17 cellular contexts compared by ENCODE assay signal in the genomic region with DNA sequence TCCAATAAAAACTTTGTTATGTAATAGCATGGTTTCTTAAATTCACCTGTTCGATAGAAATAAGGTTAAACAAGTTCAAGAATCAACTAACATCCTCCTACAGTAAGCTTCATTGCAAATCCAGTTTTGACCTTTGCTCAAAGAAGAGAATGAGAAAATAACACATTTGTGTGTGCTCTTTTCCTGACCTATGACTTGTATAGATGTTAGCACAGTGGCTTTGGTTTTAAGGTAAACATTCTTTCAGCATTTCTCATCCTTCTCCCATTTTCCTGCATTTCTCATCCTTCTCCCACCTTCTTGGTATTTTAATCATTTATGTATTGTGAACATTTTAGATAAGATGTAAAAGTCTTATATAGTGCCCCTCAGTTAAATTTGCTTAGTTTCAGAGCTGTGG.
DNase-seq lines count a peak whose midpoint lies in the region; FAIRE-seq and TF ChIP-seq lines count a peak whose summit lies in the region.
"Had no signal": no experiment of that assay in that cellular context is flagged by ENCODE, and none has a peak within 500 bp of the region (broad histone marks: within the 10 kb centered on the region; RNA-seq: fewer than 3 reads in every experiment).

No MANE protein-coding gene starts in this region.

- H3K4me2 ChIP-seq in Loucy (ENCODE audit: low read depth, low read length, poor library complexity, severe bottlenecking) (peak overlapping the region; percentile 49), endothelial cell of umbilical vein (ENCODE audit: insufficient read depth, low read length) (peak overlapping the region; percentile 47)
- H3K4me2 ChIP-seq: BLaER1 had no signal

- H3K27ac ChIP-seq in endothelial cell of umbilical vein (ENCODE audit: insufficient read depth, low read depth, low read length): no peak overlapping the region
- H3K27ac ChIP-seq: 22Rv1, BLaER1 had no signal

- H2AFZ ChIP-seq in Loucy (ENCODE audit: low read length) (no peak overlapping the region), endothelial cell of umbilical vein (ENCODE audit: low read depth, low read length) (no peak overlapping the region)

- H3K9me1 ChIP-seq in endothelial cell of umbilical vein (replicated peaks; ENCODE audit: control insufficient read depth, extremely low read depth, insufficient read depth, low read length): no peaks in the 10 kb centered on the region

- H3K79me2 ChIP-seq in Loucy (ENCODE audit: insufficient read depth, low read length) (peaks cover 58% of the 10 kb centered on the region), endothelial cell of umbilical vein (ENCODE audit: control insufficient read depth, insufficient read depth, low read length) (peaks cover 2% of the 10 kb centered on the region)

- peak; percentile 23 for DNase-seq in SIG-M5 treated with dmso at 0.1 percent for 504 hours (lab: John Stamatoyannopoulos, UW; ENCODE audit: unreplicated experiment)
- no peak for DNase-seq in SIG-M5 (lab: John Stamatoyannopoulos, UW)
- DNase-seq in EL: peak; percentile 6
- no peak for DNase-seq in endothelial cell of umbilical vein (ENCODE audit: low read depth, low spot score)
- no peak for DNase-seq in COR-L47 (lab: John Stamatoyannopoulos, UW)
- DNase-seq in GM12891 (ENCODE audit: insufficient read length, low spot score): no peak
- DNase-seq in CD14-positive monocyte (ENCODE audit: low spot score): no peak
- DNase-seq: AML-193; CD4-positive, CD25-positive, alpha-beta regulatory T cell; DMS153; GOT3; H9 had no signal

- TF ChIP-seq CTCF in Loucy (conservative IDR thresholded peaks at IDR 0.05; ENCODE audit: low read length): no peak
- TF ChIP-seq CTCF in endothelial cell of umbilical vein (IDR thresholded peaks at IDR 0.05; ENCODE audit: extremely low read depth in 1 of 2, insufficient read depth in 1 of 2, low read depth in 1 of 2, low read length in 2 of 2): no peak
- TF ChIP-seq CTCF in CD14-positive monocyte (IDR thresholded peaks at IDR 0.05): no peak

- H4K20me1 ChIP-seq in Loucy (ENCODE audit: insufficient read depth, low read length, poor library complexity, severe bottlenecking) (no peaks in the 10 kb centered on the region), endothelial cell of umbilical vein (replicated peaks; ENCODE audit: control insufficient read depth, extremely low read depth, insufficient read depth, low read length) (no peaks in the 10 kb centered on the region)
- H4K20me1 ChIP-seq: BLaER1 had no signal

- no peaks in the 10 kb centered on the region for H3F3A ChIP-seq in Loucy (ENCODE audit: low read depth)

- H3K9ac ChIP-seq in Loucy (ENCODE audit: low read depth, low read length, poor library complexity, severe bottlenecking) (no peak overlapping the region), endothelial cell of umbilical vein (replicated peaks; ENCODE audit: extremely low read depth, insufficient read depth, low read length) (no peak overlapping the region)
- H3K9ac ChIP-seq: BLaER1 had no signal

- H3K4me3 Mint-ChIP-seq in CD14-positive monocyte: no peak overlapping the region
- H3K4me3 Mint-ChIP-seq: CD4-positive, CD25-positive, alpha-beta regulatory T cell; H9 had no signal

- H3K27me3 Mint-ChIP-seq in CD14-positive monocyte (ENCODE audit: low read depth in 3 of 3): no peaks in the 10 kb centered on the region
- H3K27me3 Mint-ChIP-seq: CD4-positive, CD25-positive, alpha-beta regulatory T cell had no signal

- H3K36me3 ChIP-seq in Loucy (ENCODE audit: insufficient read depth, low read length): no peaks in the 10 kb centered on the region
- no peaks in the 10 kb centered on the region for H3K36me3 ChIP-seq in endothelial cell of umbilical vein (ENCODE audit: control insufficient read depth in 2 of 2, extremely low read depth in 1 of 2, insufficient read depth in 2 of 2, low read length in 2 of 2)
- H3K36me3 ChIP-seq: BLaER1 had no signal

- H3K36me3 Mint-ChIP-seq in CD14-positive monocyte: peaks cover 0 to 7% of the 10 kb centered on the region in 2 donors
- H3K36me3 Mint-ChIP-seq: CD4-positive, CD25-positive, alpha-beta regulatory T cell had no signal

- POLR2A ChIA-PET in endothelial cell of umbilical vein (lab: Charles Lee): no interaction called here

- dilution Hi-C loops in endothelial cell of umbilical vein (cut with MboI; ENCODE audit: extremely low pct_ligation_motif_present, low sequenced_read_pairs): no loop called here

- H3K4me1 ChIP-seq in Loucy (ENCODE audit: insufficient read depth, low read length, poor library complexity, severe bottlenecking) (peaks cover 44% of the 10 kb centered on the region), endothelial cell of umbilical vein (ENCODE audit: control insufficient read depth, extremely low read depth, insufficient read depth, low read length) (peaks cover 12% of the 10 kb centered on the region)

- no peaks in the 10 kb centered on the region for H3K9me2 ChIP-seq in Loucy (replicated peaks; ENCODE audit: low read depth, low read length)

- H3K27me3 ChIP-seq in Loucy (ENCODE audit: insufficient read depth, low read length, poor library complexity, severe bottlenecking) (no peaks in the 10 kb centered on the region), endothelial cell of umbilical vein (ENCODE audit: control insufficient read depth in 2 of 2, insufficient read depth in 2 of 2, low read length in 2 of 2) (no peaks in the 10 kb centered on the region)
- H3K27me3 ChIP-seq: BLaER1 had no signal

- no TSS peak for BruUV-seq in endothelial cell of umbilical vein (replicated peaks; lab: Mats Ljungman, UMichigan)

- peaks cover 22% of the 10 kb centered on the region for H3K4me1 Mint-ChIP-seq in CD14-positive monocyte
- H3K4me1 Mint-ChIP-seq: CD4-positive, CD25-positive, alpha-beta regulatory T cell had no signal

- intact Hi-C loops in endothelial cell of umbilical vein (cut with micrococcal nuclease) (loop anchor here (5.0 kb wide), 1 partner anchor 54 kb away; no protein-coding TSS in a partner anchor), CD14-positive monocyte (cut with micrococcal nuclease) (no loop called here)

- CTCF ChIA-PET in endothelial cell of umbilical vein (lab: Charles Lee): interaction anchor here (1.2 kb wide), 1 partner anchor 18 kb away, joined by 3 read pairs; no protein-coding TSS in a partner anchor

- peak overlapping the region; percentile 5 for H3K4me3 ChIP-seq in Loucy (ENCODE audit: low read length, poor library complexity, severe bottlenecking)
- no peak overlapping the region for H3K4me3 ChIP-seq in endothelial cell of umbilical vein (replicated peaks in 1 of 3; ENCODE audit: insufficient read depth in 1 of 3, low read depth in 1 of 3, low read length in 3 of 3)
- H3K4me3 ChIP-seq: BLaER1, K562 had no signal

- no peaks in the 10 kb centered on the region for H3K9me3 ChIP-seq in Loucy (ENCODE audit: insufficient read depth, low read depth, low read length)
- H3K9me3 ChIP-seq in endothelial cell of umbilical vein (replicated peaks; ENCODE audit: control insufficient read depth, insufficient read depth, low read length): no peaks in the 10 kb centered on the region
- H3K9me3 ChIP-seq: BLaER1 had no signal

- no peak for FAIRE-seq in endothelial cell of umbilical vein (lab: Jason Lieb, UNC)
- no peak for FAIRE-seq in GM12891 (lab: Jason Lieb, UNC)
- FAIRE-seq: D721Med, K562 had no signal

- TF ChIP-seq POLR2A in endothelial cell of umbilical vein (IDR thresholded peaks at IDR 0.05; ENCODE audit: low read depth, low read length) (no peak), GM12891 (IDR thresholded peaks at IDR 0.05; ENCODE audit: low read depth, low read length) (no peak)

- H3K9me3 Mint-ChIP-seq in CD14-positive monocyte: peaks cover 0 to 5% (median 0%) of the 10 kb centered on the region in 7 donors
- H3K9me3 Mint-ChIP-seq: H9 had no signal

- no peak overlapping the region for H3K27ac Mint-ChIP-seq in CD14-positive monocyte
- H3K27ac Mint-ChIP-seq: CD4-positive, CD25-positive, alpha-beta regulatory T cell; H9 had no signal

TF ChIP-seq in endothelial cell of umbilical vein, 7 proteins besides CTCF, POLR2A, EP300 and RAD21:
- no peak for TF ChIP-seq POLR2AphosphoS5 (IDR thresholded peaks at IDR 0.05; ENCODE audit: insufficient read depth, low read depth, low read length)
- TF ChIP-seq GATA2 (IDR thresholded peaks at IDR 0.05; ENCODE audit: insufficient read depth, insufficient read length, low read depth, low read length): no peak
- TF ChIP-seq, protein P1, sequence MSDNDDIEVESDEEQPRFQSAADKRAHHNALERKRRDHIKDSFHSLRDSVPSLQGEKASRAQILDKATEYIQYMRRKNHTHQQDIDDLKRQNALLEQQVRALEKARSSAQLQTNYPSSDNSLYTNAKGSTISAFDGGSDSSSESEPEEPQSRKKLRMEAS (IDR thresholded peaks at IDR 0.05; ENCODE audit: insufficient read depth, insufficient read length): no peak
- no peak for TF ChIP-seq EZH2 (IDR thresholded peaks at IDR 0.05; ENCODE audit: borderline replicate concordance, low read depth, low read length, severe bottlenecking)
- TF ChIP-seq FOS (IDR thresholded peaks at IDR 0.05; ENCODE audit: borderline replicate concordance, insufficient read depth, low read length): no peak
- TF ChIP-seq MYC (IDR thresholded peaks at IDR 0.05; ENCODE audit: low read depth, low read length): no peak
- no peak for TF ChIP-seq JUN (IDR thresholded peaks at IDR 0.05; ENCODE audit: borderline replicate concordance, insufficient read depth, insufficient read length, low read depth)

TF ChIP-seq in GM12891, 5 proteins besides CTCF, POLR2A, EP300 and RAD21:
- no peak for TF ChIP-seq POU2F2 (IDR thresholded peaks at IDR 0.05; ENCODE audit: low read depth, low read length)
- no peak for TF ChIP-seq TAF1 (IDR thresholded peaks at IDR 0.05; ENCODE audit: low read depth, low read length)
- TF ChIP-seq POLR2AphosphoS5 (IDR thresholded peaks at IDR 0.05; ENCODE audit: low read depth, low read length): no peak
- TF ChIP-seq PAX5 (IDR thresholded peaks at IDR 0.05; ENCODE audit: insufficient read depth, low read length, severe bottlenecking): no peak
- TF ChIP-seq SPI1 (IDR thresholded peaks at IDR 0.05; ENCODE audit: low read depth, low read length): no peak

Comparison
In these comparisons a context has a peak if more than half of its experiments do, and no peak if none do; other contexts are left out.
1. DNase-seq: peak in SIG-M5 treated with dmso at 0.1 percent for 504 hours (single experiment) and EL (single experiment); none in SIG-M5 (single experiment), endothelial cell of umbilical vein (single experiment), COR-L47 (single experiment), GM12891 (single experiment) and CD14-positive monocyte (single experiment).